In the genomic region with DNA sequence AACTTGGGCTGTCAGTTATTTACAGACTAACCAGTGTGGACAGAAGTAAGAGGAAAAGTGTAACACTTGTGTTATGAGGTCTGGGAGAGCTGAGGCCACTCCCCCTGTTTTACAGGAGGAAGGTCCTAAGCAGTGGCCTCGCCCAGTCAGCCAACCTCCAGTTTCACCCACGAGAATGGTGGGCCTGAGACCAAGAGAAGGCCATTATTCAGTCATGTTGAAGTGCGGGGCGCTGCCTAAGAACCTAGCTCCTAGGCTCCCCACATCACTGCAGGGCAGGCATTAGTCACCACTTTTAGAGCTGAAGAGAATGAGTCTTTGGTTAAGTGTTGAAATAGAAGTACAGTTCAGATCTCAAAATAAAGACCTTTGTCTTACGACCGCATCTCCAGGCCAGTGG, we compare ENCODE assay signal across 15 cellular contexts. TPM values are rescaled to one million over a fixed set of nuclear protein-coding genes. Genes with fewer than 3 reads are reported as not detected.
DNase-seq lines count a peak whose midpoint lies in the region; ATAC-seq, FAIRE-seq and TF ChIP-seq lines count a peak whose summit lies in the region.
"Had no signal": no experiment of that assay in that cellular context is flagged by ENCODE, and none has a peak within 500 bp of the region (broad histone marks: within the 10 kb centered on the region; RNA-seq: fewer than 3 reads in every experiment).

No MANE protein-coding gene starts in this region.

- no peak for TF ChIP-seq CTCF in brain microvascular endothelial cell (IDR thresholded peaks at IDR 0.05; ENCODE audit: low read depth, low read length, missing control alignments)

- no peak for FAIRE-seq in frontal cortex (lab: Jason Lieb, UNC)

- no peak overlapping the region for H3K27ac ChIP-seq in brain microvascular endothelial cell
- H3K27ac ChIP-seq: Peyer's patch, psoas muscle, vagina had no signal

- no peaks in the 10 kb centered on the region for H3K27me3 Mint-ChIP-seq in memory B cell

- peaks cover 5% of the 10 kb centered on the region for H3K9me3 Mint-ChIP-seq in memory B cell

- peak overlapping the region; percentile 53 for H3K27ac Mint-ChIP-seq in memory B cell

- peaks cover 44% of the 10 kb centered on the region for H3K4me1 Mint-ChIP-seq in memory B cell

- in situ Hi-C loops in brain microvascular endothelial cell (cut with HindIII; ENCODE audit: low pct_ligation_motif_present, low sequenced_read_pairs) = no loop called here

- H3K27me3 ChIP-seq in brain microvascular endothelial cell (replicated peaks) = no peaks in the 10 kb centered on the region
- H3K27me3 ChIP-seq: Peyer's patch, vagina had no signal

- no peaks in the 10 kb centered on the region for H3K36me3 ChIP-seq in brain microvascular endothelial cell (replicated peaks)
- H3K36me3 ChIP-seq: Peyer's patch, vagina had no signal

- H3K4me3 ChIP-seq in brain microvascular endothelial cell (ENCODE audit: low read depth, low read length) = no peak overlapping the region
- H3K4me3 ChIP-seq: Peyer's patch, psoas muscle, vagina had no signal

- peaks cover 3% of the 10 kb centered on the region for H3K36me3 Mint-ChIP-seq in memory B cell

- ATAC-seq in memory B cell (ENCODE audit: low read depth) = no peak
- ATAC-seq: activated CD4-positive, CD25-positive, alpha-beta regulatory T cell treated with anti-CD3 and anti-CD28 coated beads, Interleukin-2, amount 50 U/mL, for 24 hours had no signal

- DNase-seq in EH (ENCODE audit: low read depth) (peak; percentile 61), LHCN-M2 (ENCODE audit: low read depth) (peak; percentile 43), brain microvascular endothelial cell (peak; percentile 39), memory B cell (ENCODE audit: low spot score in 2 of 2) (no peak), frontal cortex (ENCODE audit: low spot score in 2 of 2) (no peak), SW 1271 (lab: John Stamatoyannopoulos, UW) (no peak), NCI-H69 (lab: John Stamatoyannopoulos, UW) (no peak), OCI-M2 (lab: John Stamatoyannopoulos, UW; ENCODE audit: unreplicated experiment) (no peak)
- DNase-seq: DMS153, H7, NCI-H1048, Peyer's patch, psoas muscle had no signal

- H3K4me3 Mint-ChIP-seq in memory B cell = no peak overlapping the region

RNA-seq across cellular contexts. Expression of gene CDYL, which starts 27.9 kb away (rescaled TPM):
- total RNA-seq in LHCN-M2 (2014; rRNA removed) = 9.4 and 13.0 TPM in 2 replicates
- 6.7 TPM for polyA plus RNA-seq in LHCN-M2 (2012)
- 24.1 TPM for total RNA-seq in frontal cortex

Comparison
In these comparisons a context has a peak if more than half of its experiments do, and no peak if none do; other contexts are left out.
1. DNase-seq: peak in EH (single experiment), LHCN-M2 (single experiment) and brain microvascular endothelial cell (single experiment); none in memory B cell (0 of 2), frontal cortex (0 of 2), SW 1271 (0 of 2), NCI-H69 (single experiment) and OCI-M2 (single experiment).